In genomic region chr21:34841154-34841553, GRCh38 we compare ENCODE assay signal across 23 cellular contexts.
"Had no signal": no experiment of that assay in that cellular context is flagged by ENCODE, and none has a peak within 500 bp of the region (broad histone marks: within the 10 kb centered on the region; RNA-seq: fewer than 3 reads in every experiment).

No MANE protein-coding gene starts in this region.

- H3K27ac Mint-ChIP-seq: endodermal cell, neural progenitor cell, progenitor cell of endocrine pancreas had no signal

- H3K9me3 ChIP-seq: heart right ventricle, mucosa of descending colon, pancreas, thoracic aorta, transverse colon had no signal

- FAIRE-seq: frontal cortex, islet of Langerhans, pancreas had no signal

- H3K4me3 ChIP-seq: coronary artery, heart right ventricle, mucosa of descending colon, neural progenitor cell, pancreas, thoracic aorta, transverse colon had no signal

- H3K4me3 Mint-ChIP-seq: endodermal cell; natural killer cell treated with Interleukin-12 subunit alpha and Interleukin-12 subunit beta and Interleukin-15 and Interleukin-18, amount 100 ng/mL, for 72 hours; neural progenitor cell; stimulated activated naive B cell treated with anti-CD40 and anti-IgM and Interleukin-4, amounts not matched to agents 10 μg/mL and 1 μg/mL and 100 μg/mL, for 72 hours; stimulated activated naive CD8-positive, alpha-beta T cell treated with anti-CD3 and anti-CD28 coated beads, Interleukin-15, amount 100 ng/mL, for 72 hours had no signal

- H3K27me3 Mint-ChIP-seq: natural killer cell treated with Interleukin-12 subunit alpha and Interleukin-12 subunit beta and Interleukin-15 and Interleukin-18, amount 100 ng/mL, for 72 hours; stimulated activated naive B cell treated with anti-CD40 and anti-IgM and Interleukin-4, amounts not matched to agents 10 μg/mL and 1 μg/mL and 100 μg/mL, for 72 hours; stimulated activated naive CD8-positive, alpha-beta T cell treated with anti-CD3 and anti-CD28 coated beads, Interleukin-15, amount 100 ng/mL, for 72 hours had no signal

- H3K4me2 ChIP-seq: neural progenitor cell had no signal

- H2AFZ ChIP-seq: neural progenitor cell had no signal

- H3K36me3 Mint-ChIP-seq: neural progenitor cell had no signal

- H3K36me3 ChIP-seq: neural progenitor cell, pancreas, thoracic aorta, transverse colon had no signal

- ATAC-seq: heart right ventricle; left lobe of liver; mucosa of descending colon; natural killer cell treated with Interleukin-12 subunit alpha and Interleukin-12 subunit beta and Interleukin-15 and Interleukin-18, amount 100 ng/mL, for 72 hours; pancreas; right cardiac atrium; stimulated activated naive B cell treated with anti-CD40 and anti-IgM and Interleukin-4, amounts not matched to agents 10 μg/mL and 1 μg/mL and 100 μg/mL, for 72 hours; stimulated activated naive CD8-positive, alpha-beta T cell treated with anti-CD3 and anti-CD28 coated beads, Interleukin-15, amount 100 ng/mL, for 72 hours had no signal

- H3K9ac ChIP-seq: neural progenitor cell had no signal

- H3K27ac ChIP-seq: coronary artery, heart right ventricle, neural progenitor cell, pancreas, thoracic aorta, transverse colon had no signal

- H3K9me3 Mint-ChIP-seq: endodermal cell; natural killer cell treated with Interleukin-12 subunit alpha and Interleukin-12 subunit beta and Interleukin-15 and Interleukin-18, amount 100 ng/mL, for 72 hours; neural progenitor cell; stimulated activated naive B cell treated with anti-CD40 and anti-IgM and Interleukin-4, amounts not matched to agents 10 μg/mL and 1 μg/mL and 100 μg/mL, for 72 hours; stimulated activated naive CD8-positive, alpha-beta T cell treated with anti-CD3 and anti-CD28 coated beads, Interleukin-15, amount 100 ng/mL, for 72 hours had no signal

- DNase-seq: effector CD4-positive, alpha-beta T cell; heart right ventricle; hypothalamus; kidney glomerular epithelial cell; mammary epithelial cell; mucosa of descending colon; nucleus accumbens; pancreas; right cardiac atrium; stimulated activated CD4-positive, alpha-beta T cell treated with anti-CD3 and anti-CD28 coated beads, Interleukin-4, amount 100 ng/mL, for 24 hours; stimulated activated naive B cell treated with anti-CD40 and anti-IgM and Interleukin-4, amounts not matched to agents 10 μg/mL and 1 μg/mL and 100 μg/mL, for 72 hours; stimulated activated naive CD8-positive, alpha-beta T cell treated with anti-CD3 and anti-CD28 coated beads, Interleukin-15, amount 100 ng/mL, for 72 hours; substantia nigra; transverse colon had no signal

- H3K27me3 ChIP-seq: neural progenitor cell, pancreas, transverse colon had no signal
